ENCODE assay signal across 26 cellular contexts in the genomic region with DNA sequence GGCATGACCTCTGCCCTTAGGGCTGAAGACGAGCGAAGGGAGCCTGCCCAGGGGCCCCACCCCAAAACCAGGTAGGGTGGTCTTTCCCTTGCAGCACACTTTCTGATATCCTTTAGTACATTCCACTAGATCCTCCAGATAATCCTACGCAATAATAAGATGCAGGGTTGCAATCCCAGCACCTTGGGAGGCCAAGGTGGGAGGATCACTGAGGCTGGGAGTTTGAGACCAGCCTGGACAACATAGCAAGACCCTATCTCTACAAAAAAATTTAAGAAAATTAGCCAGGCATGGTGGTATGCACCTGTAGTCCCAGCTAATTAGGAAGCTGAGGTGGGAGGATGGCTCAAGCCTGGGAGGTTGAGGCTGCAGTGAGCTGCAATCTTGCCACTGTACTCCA. TPM values are rescaled to one million over a fixed set of nuclear protein-coding genes. Genes with fewer than 3 reads are reported as not detected.
"Had no signal": no experiment of that assay in that cellular context is flagged by ENCODE, and none has a peak within 500 bp of the region (broad histone marks: within the 10 kb centered on the region; RNA-seq: fewer than 3 reads in every experiment).

No MANE protein-coding gene starts in this region.

- FAIRE-seq: astrocyte had no signal

- H3K27ac Mint-ChIP-seq: activated CD8-positive, alpha-beta T cell treated with anti-CD3 and anti-CD28 coated beads, Interleukin-2, amount 10 ng/mL, durations not matched to agents 7 days and 5 days; activated T-cell treated with anti-CD3 and anti-CD28 coated beads, Interleukin-2, amount 50 U/mL, for 24 hours; activated T-helper 1 cell treated with anti-CD3 and anti-CD28 coated beads, Interleukin-12 subunit alpha, Interleukin-12 subunit beta, Interleukin-2, Interleukin-4 antibody, amounts not matched to agents 30 ng/mL and 10 ng/mL and 1 ng/mL, durations not matched to agents 14 hours and 24 hours and 36 hours had no signal

- H3K4me2 ChIP-seq: SK-N-SH had no signal

- H3K36me3 ChIP-seq: Peyer's patch, SJCRH30 had no signal

- H3K36me3 Mint-ChIP-seq: activated naive CD4-positive, alpha-beta T cell treated with anti-CD3 and anti-CD28 coated beads, Interleukin-2, amount 50 U/mL, for 24 hours; brain had no signal

- H3K27ac ChIP-seq: Peyer's patch, RWPE1, SJCRH30 had no signal

- H3K9ac ChIP-seq: SK-N-SH had no signal

- H3K4me3 ChIP-seq: Peyer's patch, SJCRH30 had no signal

- H3K4me1 Mint-ChIP-seq: activated naive CD4-positive, alpha-beta T cell treated with anti-CD3 and anti-CD28 coated beads, Interleukin-2, amount 50 U/mL, for 24 hours had no signal

- H3K9me3 Mint-ChIP-seq: activated naive CD4-positive, alpha-beta T cell treated with anti-CD3 and anti-CD28 coated beads, Interleukin-2, amount 50 U/mL, for 24 hours; activated T-cell treated with anti-CD3 and anti-CD28 coated beads, Interleukin-2, amount 50 U/mL, for 24 hours; activated T-helper 1 cell treated with anti-CD3 and anti-CD28 coated beads, Interleukin-12 subunit alpha, Interleukin-12 subunit beta, Interleukin-2, Interleukin-4 antibody, amounts not matched to agents 30 ng/mL and 10 ng/mL and 1 ng/mL, durations not matched to agents 14 hours and 24 hours and 36 hours; brain had no signal

- H3K27me3 ChIP-seq: Peyer's patch, SJCRH30 had no signal

- H3K9me3 ChIP-seq: Peyer's patch, SJCRH30, SK-N-SH had no signal

- H3K27me3 Mint-ChIP-seq: activated naive CD4-positive, alpha-beta T cell treated with anti-CD3 and anti-CD28 coated beads, Interleukin-2, amount 50 U/mL, for 24 hours; activated T-cell treated with anti-CD3 and anti-CD28 coated beads, Interleukin-2, amount 50 U/mL, for 24 hours had no signal

- H3K4me3 Mint-ChIP-seq: activated CD8-positive, alpha-beta T cell treated with anti-CD3 and anti-CD28 coated beads, Interleukin-2, amount 10 ng/mL, durations not matched to agents 7 days and 5 days; activated naive CD4-positive, alpha-beta T cell treated with anti-CD3 and anti-CD28 coated beads, Interleukin-2, amount 50 U/mL, for 24 hours; activated T-cell treated with anti-CD3 and anti-CD28 coated beads, Interleukin-2, amount 50 U/mL, for 24 hours; activated T-helper 1 cell treated with anti-CD3 and anti-CD28 coated beads, Interleukin-12 subunit alpha, Interleukin-12 subunit beta, Interleukin-2, Interleukin-4 antibody, amounts not matched to agents 30 ng/mL and 10 ng/mL and 1 ng/mL, durations not matched to agents 14 hours and 24 hours and 36 hours; brain had no signal

- DNase-seq: activated CD4-positive, alpha-beta T cell treated with anti-CD3 and anti-CD28 coated beads for 48 hours; activated CD4-positive, alpha-beta T cell treated with anti-CD3 and anti-CD28 coated beads, Interleukin-2, amount 50 U/mL, for 4 hours; activated CD4-positive, CD25-positive, alpha-beta regulatory T cell treated with anti-CD3 and anti-CD28 coated beads, Interleukin-2, amount 50 U/mL, for 72 hours; activated CD8-positive, alpha-beta T cell treated with anti-CD3 and anti-CD28 coated beads, Interleukin-2, amount 10 ng/mL, durations not matched to agents 7 days and 5 days; activated effector memory CD4-positive, alpha-beta T cell treated with Interleukin-2 at 50 U/mL for 16 hours; activated naive CD4-positive, alpha-beta T cell; activated T-cell treated with anti-CD3 and anti-CD28 coated beads, Interleukin-2, amount 50 U/mL, for 24 hours; amniotic stem cell; Kasumi-1; KBM-7; NCI-H1105 treated with DMSO at 0.1 percent for 48 hours; NCI-H1436 treated with DMSO at 0.1 percent for 48 hours; NCI-H187; NCI-H2081; NCI-H510A treated with DMSO at 0.1 percent for 48 hours; NCI-H69; NK-92 treated with Interleukin-12 subunit alpha and Interleukin-12 subunit beta, amount 100 ng/mL, for 24 hours; Peyer's patch; Right ventricle myocardium superior; SJCRH30; SK-N-SH had no signal

RNA-seq across cellular contexts. Expression of a gene that starts 34.9 kb away (rescaled TPM):
- total RNA-seq: SJCRH30 had no signal

RNA-seq across cellular contexts. Expression of a gene that starts 39.1 kb away (rescaled TPM):
- total RNA-seq: activated CD8-positive, alpha-beta T cell treated with anti-CD3 and anti-CD28 coated beads, Interleukin-2, amount 10 ng/mL, durations not matched to agents 7 days and 5 days; activated T-helper 1 cell treated with anti-CD3 and anti-CD28 coated beads, Interleukin-12 subunit alpha, Interleukin-12 subunit beta, Interleukin-2, Interleukin-4 antibody, amounts not matched to agents 30 ng/mL and 10 ng/mL and 1 ng/mL, durations not matched to agents 14 hours and 24 hours and 36 hours; SJCRH30 had no signal
- polyA plus RNA-seq: SK-N-SH had no signal
